1 cellular context compared by ENCODE assay signal in the genomic region with DNA sequence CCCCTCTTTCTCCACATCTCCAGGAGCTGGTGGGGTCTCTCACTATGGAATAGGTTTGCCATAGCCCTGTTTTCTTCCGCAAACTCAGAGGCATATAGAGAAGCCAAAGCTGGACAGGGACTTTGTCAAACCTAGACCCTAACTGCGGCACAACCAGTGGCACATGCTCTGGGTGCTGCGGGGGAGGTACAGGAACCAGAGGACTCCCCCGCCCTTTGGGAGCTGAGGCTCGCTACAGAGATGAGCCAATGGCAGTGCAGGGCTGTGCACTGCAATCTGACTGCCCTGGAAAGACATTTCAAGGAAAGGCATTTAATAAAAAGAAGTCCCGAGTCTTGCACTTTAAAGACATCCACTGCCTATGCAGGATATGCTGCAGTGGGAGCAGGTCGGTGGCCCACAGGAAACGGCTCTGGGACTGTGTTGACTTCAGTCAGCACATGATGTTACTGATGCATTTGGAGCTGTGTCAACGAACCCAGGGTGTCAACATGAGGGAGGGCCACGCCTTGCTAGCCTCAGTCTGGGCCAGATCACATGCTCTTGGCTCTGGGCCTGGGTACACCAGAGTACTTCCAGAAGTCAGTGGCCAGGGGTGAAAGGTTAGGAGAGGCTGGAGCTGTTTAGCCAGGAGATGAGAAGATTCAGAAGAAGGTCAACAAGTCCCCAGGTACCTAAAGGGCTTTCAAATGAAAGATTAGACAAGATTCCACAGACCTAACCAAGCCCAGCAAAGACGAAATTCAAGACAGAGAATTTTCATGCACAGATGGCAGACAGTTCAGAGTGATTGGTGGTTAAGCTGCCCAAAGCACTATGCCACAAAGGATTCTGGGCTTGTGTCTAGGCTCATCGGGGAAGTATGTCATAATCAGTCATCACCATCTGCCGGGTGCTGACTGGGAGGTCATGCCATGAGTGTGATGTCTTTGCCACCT.
TF ChIP-seq lines count a peak whose summit lies in the region.

No MANE protein-coding gene starts in this region.

TF ChIP-seq in HepG2, 621 proteins besides CTCF, POLR2A, EP300 and RAD21 (continued from another document and continues in another):
- TF ChIP-seq, protein P1, sequence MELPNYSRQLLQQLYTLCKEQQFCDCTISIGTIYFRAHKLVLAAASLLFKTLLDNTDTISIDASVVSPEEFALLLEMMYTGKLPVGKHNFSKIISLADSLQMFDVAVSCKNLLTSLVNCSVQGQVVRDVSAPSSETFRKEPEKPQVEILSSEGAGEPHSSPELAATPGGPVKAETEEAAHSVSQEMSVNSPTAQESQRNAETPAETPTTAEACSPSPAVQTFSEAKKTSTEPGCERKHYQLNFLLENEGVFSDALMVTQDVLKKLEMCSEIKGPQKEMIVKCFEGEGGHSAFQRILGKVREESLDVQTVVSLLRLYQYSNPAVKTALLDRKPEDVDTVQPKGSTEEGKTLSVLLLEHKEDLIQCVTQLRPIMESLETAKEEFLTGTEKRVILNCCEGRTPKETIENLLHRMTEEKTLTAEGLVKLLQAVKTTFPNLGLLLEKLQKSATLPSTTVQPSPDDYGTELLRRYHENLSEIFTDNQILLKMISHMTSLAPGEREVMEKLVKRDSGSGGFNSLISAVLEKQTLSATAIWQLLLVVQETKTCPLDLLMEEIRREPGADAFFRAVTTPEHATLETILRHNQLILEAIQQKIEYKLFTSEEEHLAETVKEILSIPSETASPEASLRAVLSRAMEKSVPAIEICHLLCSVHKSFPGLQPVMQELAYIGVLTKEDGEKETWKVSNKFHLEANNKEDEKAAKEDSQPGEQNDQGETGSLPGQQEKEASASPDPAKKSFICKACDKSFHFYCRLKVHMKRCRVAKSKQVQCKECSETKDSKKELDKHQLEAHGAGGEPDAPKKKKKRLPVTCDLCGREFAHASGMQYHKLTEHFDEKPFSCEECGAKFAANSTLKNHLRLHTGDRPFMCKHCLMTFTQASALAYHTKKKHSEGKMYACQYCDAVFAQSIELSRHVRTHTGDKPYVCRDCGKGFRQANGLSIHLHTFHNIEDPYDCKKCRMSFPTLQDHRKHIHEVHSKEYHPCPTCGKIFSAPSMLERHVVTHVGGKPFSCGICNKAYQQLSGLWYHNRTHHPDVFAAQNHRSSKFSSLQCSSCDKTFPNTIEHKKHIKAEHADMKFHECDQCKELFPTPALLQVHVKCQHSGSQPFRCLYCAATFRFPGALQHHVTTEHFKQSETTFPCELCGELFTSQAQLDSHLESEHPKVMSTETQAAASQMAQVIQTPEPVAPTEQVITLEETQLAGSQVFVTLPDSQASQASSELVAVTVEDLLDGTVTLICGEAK (IDR thresholded peaks at IDR 0.05): no peak
- TF ChIP-seq, protein P1 (CRISPR knock-in tag; IDR thresholded peaks at IDR 0.05): no peak
- TF ChIP-seq MEIS1 (CRISPR knock-in tag; IDR thresholded peaks at IDR 0.05; ENCODE audit: borderline replicate concordance): 0 out of 2 replicates have a peak, but pooled peaks have one; percentile 39
- TF ChIP-seq PHF5A (CRISPR knock-in tag; IDR thresholded peaks at IDR 0.05; ENCODE audit: low read depth, unreplicated experiment): no peak
- no peak for TF ChIP-seq PAF1 (CRISPR knock-in tag; IDR thresholded peaks at IDR 0.05)
- TF ChIP-seq KDM3A (CRISPR knock-in tag; IDR thresholded peaks at IDR 0.05; ENCODE audit: low read depth): no peak
- TF ChIP-seq ZNF780A (CRISPR knock-in tag; IDR thresholded peaks at IDR 0.05): no peak
- peak; percentile 65; the same call in 1 of the 2 replicates for TF ChIP-seq KLF11 (CRISPR knock-in tag; IDR thresholded peaks at IDR 0.05)
- TF ChIP-seq SNAI1 (CRISPR knock-in tag; IDR thresholded peaks at IDR 0.05; ENCODE audit: borderline replicate concordance): no peak
- TF ChIP-seq, protein P2, sequence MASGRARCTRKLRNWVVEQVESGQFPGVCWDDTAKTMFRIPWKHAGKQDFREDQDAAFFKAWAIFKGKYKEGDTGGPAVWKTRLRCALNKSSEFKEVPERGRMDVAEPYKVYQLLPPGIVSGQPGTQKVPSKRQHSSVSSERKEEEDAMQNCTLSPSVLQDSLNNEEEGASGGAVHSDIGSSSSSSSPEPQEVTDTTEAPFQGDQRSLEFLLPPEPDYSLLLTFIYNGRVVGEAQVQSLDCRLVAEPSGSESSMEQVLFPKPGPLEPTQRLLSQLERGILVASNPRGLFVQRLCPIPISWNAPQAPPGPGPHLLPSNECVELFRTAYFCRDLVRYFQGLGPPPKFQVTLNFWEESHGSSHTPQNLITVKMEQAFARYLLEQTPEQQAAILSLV (CRISPR knock-in tag; IDR thresholded peaks at IDR 0.05; ENCODE audit: borderline replicate concordance): no peak
- no peak for TF ChIP-seq ZNF543 (CRISPR knock-in tag; IDR thresholded peaks at IDR 0.05)
- TF ChIP-seq STAG1 (CRISPR knock-in tag; IDR thresholded peaks at IDR 0.05): no peak
- TF ChIP-seq, protein P3, sequence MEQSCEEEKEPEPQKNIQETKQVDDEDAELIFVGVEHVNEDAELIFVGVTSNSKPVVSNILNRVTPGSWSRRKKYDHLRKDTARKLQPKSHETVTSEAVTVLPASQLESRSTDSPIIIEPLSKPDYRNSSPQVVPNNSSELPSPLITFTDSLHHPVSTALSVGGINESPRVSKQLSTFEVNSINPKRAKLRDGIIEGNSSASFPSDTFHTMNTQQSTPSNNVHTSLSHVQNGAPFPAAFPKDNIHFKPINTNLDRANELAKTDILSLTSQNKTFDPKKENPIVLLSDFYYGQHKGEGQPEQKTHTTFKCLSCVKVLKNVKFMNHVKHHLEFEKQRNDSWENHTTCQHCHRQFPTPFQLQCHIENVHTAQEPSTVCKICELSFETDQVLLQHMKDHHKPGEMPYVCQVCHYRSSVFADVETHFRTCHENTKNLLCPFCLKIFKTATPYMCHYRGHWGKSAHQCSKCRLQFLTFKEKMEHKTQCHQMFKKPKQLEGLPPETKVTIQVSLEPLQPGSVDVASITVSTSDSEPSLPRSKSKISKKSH (CRISPR knock-in tag; IDR thresholded peaks at IDR 0.05; ENCODE audit: borderline replicate concordance): no peak; the same call in 1 of the 2 replicates
- TF ChIP-seq, protein P4, sequence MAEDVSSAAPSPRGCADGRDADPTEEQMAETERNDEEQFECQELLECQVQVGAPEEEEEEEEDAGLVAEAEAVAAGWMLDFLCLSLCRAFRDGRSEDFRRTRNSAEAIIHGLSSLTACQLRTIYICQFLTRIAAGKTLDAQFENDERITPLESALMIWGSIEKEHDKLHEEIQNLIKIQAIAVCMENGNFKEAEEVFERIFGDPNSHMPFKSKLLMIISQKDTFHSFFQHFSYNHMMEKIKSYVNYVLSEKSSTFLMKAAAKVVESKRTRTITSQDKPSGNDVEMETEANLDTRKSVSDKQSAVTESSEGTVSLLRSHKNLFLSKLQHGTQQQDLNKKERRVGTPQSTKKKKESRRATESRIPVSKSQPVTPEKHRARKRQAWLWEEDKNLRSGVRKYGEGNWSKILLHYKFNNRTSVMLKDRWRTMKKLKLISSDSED (CRISPR knock-in tag; IDR thresholded peaks at IDR 0.05): no peak
- TF ChIP-seq, protein P5, sequence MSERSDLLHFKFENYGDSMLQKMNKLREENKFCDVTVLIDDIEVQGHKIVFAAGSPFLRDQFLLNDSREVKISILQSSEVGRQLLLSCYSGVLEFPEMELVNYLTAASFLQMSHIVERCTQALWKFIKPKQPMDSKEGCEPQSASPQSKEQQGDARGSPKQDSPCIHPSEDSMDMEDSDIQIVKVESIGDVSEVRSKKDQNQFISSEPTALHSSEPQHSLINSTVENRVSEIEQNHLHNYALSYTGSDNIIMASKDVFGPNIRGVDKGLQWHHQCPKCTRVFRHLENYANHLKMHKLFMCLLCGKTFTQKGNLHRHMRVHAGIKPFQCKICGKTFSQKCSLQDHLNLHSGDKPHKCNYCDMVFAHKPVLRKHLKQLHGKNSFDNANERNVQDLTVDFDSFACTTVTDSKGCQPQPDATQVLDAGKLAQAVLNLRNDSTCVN (CRISPR knock-in tag; IDR thresholded peaks at IDR 0.05; ENCODE audit: borderline replicate concordance): peak; percentile 88; the same call in 1 of the 2 replicates
- peak; percentile 88; the same call in 1 of the 2 replicates for TF ChIP-seq FOXK1 (CRISPR knock-in tag; IDR thresholded peaks at IDR 0.05; ENCODE audit: borderline replicate concordance, low read depth)
- no peak for TF ChIP-seq ZNF629 (CRISPR knock-in tag; conservative IDR thresholded peaks at IDR 0.05)
- TF ChIP-seq ASH2L (IDR thresholded peaks at IDR 0.05; ENCODE audit: insufficient read length, low read depth, low read length): peak; percentile 18
- TF ChIP-seq, protein P6, sequence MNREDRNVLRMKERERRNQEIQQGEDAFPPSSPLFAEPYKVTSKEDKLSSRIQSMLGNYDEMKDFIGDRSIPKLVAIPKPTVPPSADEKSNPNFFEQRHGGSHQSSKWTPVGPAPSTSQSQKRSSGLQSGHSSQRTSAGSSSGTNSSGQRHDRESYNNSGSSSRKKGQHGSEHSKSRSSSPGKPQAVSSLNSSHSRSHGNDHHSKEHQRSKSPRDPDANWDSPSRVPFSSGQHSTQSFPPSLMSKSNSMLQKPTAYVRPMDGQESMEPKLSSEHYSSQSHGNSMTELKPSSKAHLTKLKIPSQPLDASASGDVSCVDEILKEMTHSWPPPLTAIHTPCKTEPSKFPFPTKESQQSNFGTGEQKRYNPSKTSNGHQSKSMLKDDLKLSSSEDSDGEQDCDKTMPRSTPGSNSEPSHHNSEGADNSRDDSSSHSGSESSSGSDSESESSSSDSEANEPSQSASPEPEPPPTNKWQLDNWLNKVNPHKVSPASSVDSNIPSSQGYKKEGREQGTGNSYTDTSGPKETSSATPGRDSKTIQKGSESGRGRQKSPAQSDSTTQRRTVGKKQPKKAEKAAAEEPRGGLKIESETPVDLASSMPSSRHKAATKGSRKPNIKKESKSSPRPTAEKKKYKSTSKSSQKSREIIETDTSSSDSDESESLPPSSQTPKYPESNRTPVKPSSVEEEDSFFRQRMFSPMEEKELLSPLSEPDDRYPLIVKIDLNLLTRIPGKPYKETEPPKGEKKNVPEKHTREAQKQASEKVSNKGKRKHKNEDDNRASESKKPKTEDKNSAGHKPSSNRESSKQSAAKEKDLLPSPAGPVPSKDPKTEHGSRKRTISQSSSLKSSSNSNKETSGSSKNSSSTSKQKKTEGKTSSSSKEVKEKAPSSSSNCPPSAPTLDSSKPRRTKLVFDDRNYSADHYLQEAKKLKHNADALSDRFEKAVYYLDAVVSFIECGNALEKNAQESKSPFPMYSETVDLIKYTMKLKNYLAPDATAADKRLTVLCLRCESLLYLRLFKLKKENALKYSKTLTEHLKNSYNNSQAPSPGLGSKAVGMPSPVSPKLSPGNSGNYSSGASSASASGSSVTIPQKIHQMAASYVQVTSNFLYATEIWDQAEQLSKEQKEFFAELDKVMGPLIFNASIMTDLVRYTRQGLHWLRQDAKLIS (CRISPR knock-in tag; IDR thresholded peaks at IDR 0.05): no peak
- no peak for TF ChIP-seq ZNF33A (CRISPR knock-in tag; IDR thresholded peaks at IDR 0.05; ENCODE audit: borderline replicate concordance)
- TF ChIP-seq, protein P7, sequence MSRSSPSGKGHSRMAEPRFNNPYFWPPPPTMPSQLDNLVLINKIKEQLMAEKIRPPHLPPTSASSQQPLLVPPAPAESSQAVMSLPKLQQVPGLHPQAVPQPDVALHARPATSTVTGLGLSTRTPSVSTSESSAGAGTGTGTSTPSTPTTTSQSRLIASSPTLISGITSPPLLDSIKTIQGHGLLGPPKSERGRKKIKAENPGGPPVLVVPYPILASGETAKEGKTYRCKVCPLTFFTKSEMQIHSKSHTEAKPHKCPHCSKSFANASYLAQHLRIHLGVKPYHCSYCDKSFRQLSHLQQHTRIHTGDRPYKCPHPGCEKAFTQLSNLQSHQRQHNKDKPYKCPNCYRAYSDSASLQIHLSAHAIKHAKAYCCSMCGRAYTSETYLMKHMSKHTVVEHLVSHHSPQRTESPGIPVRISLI (CRISPR knock-in tag; IDR thresholded peaks at IDR 0.05; ENCODE audit: borderline replicate concordance): no peak
- peak; percentile 21 for TF ChIP-seq TBL1XR1 (IDR thresholded peaks at IDR 0.05; ENCODE audit: borderline replicate concordance, low read length, partially characterized antibody)
- TF ChIP-seq ZNF563 (CRISPR knock-in tag; IDR thresholded peaks at IDR 0.05): peak; percentile 64; the same call in 1 of the 2 replicates
